ENCODE assay signal across 29 cellular contexts in genomic region chr11:64063741-64064140, GRCh38. TPM values are rescaled to one million over a fixed set of nuclear protein-coding genes. Genes with fewer than 3 reads are reported as not detected.
"Had no signal": no experiment of that assay in that cellular context is flagged by ENCODE, and none has a peak within 500 bp of the region (broad histone marks: within the 10 kb centered on the region; RNA-seq: fewer than 3 reads in every experiment).

No MANE protein-coding gene starts in this region.

- H3K36me3 ChIP-seq: esophagus muscularis mucosa, left lung, neutrophil, thyroid gland, upper lobe of left lung, vagina had no signal

- H3K27ac ChIP-seq: body of pancreas, esophagus muscularis mucosa, foreskin keratinocyte, left lung, neutrophil, skin epidermis, thyroid gland, upper lobe of left lung, vagina, VCaP had no signal

- FAIRE-seq: islet of Langerhans, TTC549 had no signal

- H3K27me3 ChIP-seq: body of pancreas, thyroid gland, vagina had no signal

- DNase-seq: activated CD4-positive, alpha-beta T cell treated with anti-CD3 and anti-CD28 coated beads for 4 hours; activated CD4-positive, alpha-beta T cell treated with anti-CD3 and anti-CD28 coated beads, Interleukin-2, amount 50 U/mL, for 4 hours; activated CD8-positive, alpha-beta memory T cell treated with anti-CD3 and anti-CD28 coated beads for 24 hours; activated effector memory CD4-positive, alpha-beta T cell treated with Interleukin-2 at 50 U/mL for 16 hours; activated naive CD4-positive, alpha-beta T cell treated with Interleukin-2 at 50 U/mL for 16 hours; aorta; body of pancreas; cortex of kidney; foreskin keratinocyte; left lung; mesendoderm; stimulated activated CD4-positive, alpha-beta T cell treated with anti-CD3 and anti-CD28 coated beads, Interleukin-12 subunit alpha, Interleukin-12 subunit beta, amount 100 ng/mL, for 4 hours; stimulated activated CD4-positive, alpha-beta T cell treated with anti-CD3 and anti-CD28 coated beads, Interleukin-4, amount 100 ng/mL, for 24 hours; thyroid gland had no signal

- ATAC-seq: body of pancreas; foreskin keratinocyte; left lung; natural killer cell treated with Interleukin-12 subunit alpha and Interleukin-12 subunit beta and Interleukin-15 and Interleukin-18, amount 100 ng/mL, for 72 hours; sciatic nerve; stimulated activated effector memory CD8-positive, alpha-beta T cell treated with anti-CD3 and anti-CD28 coated beads, Interleukin-12 subunit alpha, Interleukin-12 subunit beta, amount 100 ng/mL, for 72 hours had no signal

- H3K4me3 ChIP-seq: body of pancreas, esophagus muscularis mucosa, left lung, lung, skin epidermis, thyroid gland, upper lobe of left lung, vagina had no signal

- H3K4me1 ChIP-seq: foreskin keratinocyte had no signal

- H3K9me3 ChIP-seq: body of pancreas, esophagus muscularis mucosa, left lung, neutrophil, thyroid gland, upper lobe of left lung, vagina had no signal

RNA-seq across cellular contexts. Expression of gene FLRT1, which starts 28.0 kb away (rescaled TPM):
- total RNA-seq: foreskin keratinocyte; mononuclear cell; myocyte; natural killer cell treated with Interleukin-12 subunit alpha and Interleukin-12 subunit beta and Interleukin-15 and Interleukin-18, amount 100 ng/mL, for 72 hours; T-helper 1 cell treated with Interleukin-12 subunit alpha and Interleukin-12 subunit beta and Interleukin-4 antibody, amounts not matched to agents 30 ng/mL and 1 ng/mL, for 36 hours had no signal
